ENCODE assay signal across 9 cellular contexts in genomic region chr1:206809504-206810084, GRCh38. TPM values are rescaled to one million over a fixed set of nuclear protein-coding genes. Genes with fewer than 3 reads are reported as not detected.
A peak's percentile ranks its signal among the peaks of the same experiment; 100 is the strongest.
DNase-seq lines count a peak whose midpoint lies in the region; ATAC-seq and TF ChIP-seq lines count a peak whose summit lies in the region.
"Had no signal": no experiment of that assay in that cellular context is flagged by ENCODE, and none has a peak within 500 bp of the region (broad histone marks: within the 10 kb centered on the region; RNA-seq: fewer than 3 reads in every experiment).

No MANE protein-coding gene starts in this region.

- DNase-seq in NCI-H1105 treated with DMSO at 0.1 percent for 48 hours (lab: John Stamatoyannopoulos, UW) (peak; percentile 40), NCI-H1105 (lab: John Stamatoyannopoulos, UW) (no peak), LHCN-M2 (ENCODE audit: low read depth) (peak; percentile 46), kidney epithelial cell (ENCODE audit: low read depth) (no peak), head of caudate nucleus (no peak), anterior cingulate cortex (lab: John Stamatoyannopoulos, UW) (no peak)
- DNase-seq in activated CD4-positive, alpha-beta T cell treated with anti-CD3 and anti-CD28 coated beads, Interleukin-2, amount 10 ng/mL, durations not matched to agents 24 days and 14 days = peak; percentile 80

- H3K36me3 Mint-ChIP-seq in activated CD4-positive, alpha-beta T cell treated with anti-CD3 and anti-CD28 coated beads, Interleukin-2, amount 10 ng/mL, durations not matched to agents 24 days and 14 days (ENCODE audit: low read depth) = peaks cover 18% of the 10 kb centered on the region

- peaks cover 2% of the 10 kb centered on the region for H3K27me3 ChIP-seq in kidney epithelial cell (ENCODE audit: control insufficient read depth, insufficient read depth, low read length)

- H3K36me3 ChIP-seq in kidney epithelial cell (ENCODE audit: control insufficient read depth, insufficient read depth, low read length) = no peaks in the 10 kb centered on the region

- H3K27me3 Mint-ChIP-seq in activated CD4-positive, alpha-beta T cell treated with anti-CD3 and anti-CD28 coated beads, Interleukin-2, amount 10 ng/mL, durations not matched to agents 24 days and 14 days = peaks cover 8% of the 10 kb centered on the region

- no peak overlapping the region for H3K4me3 ChIP-seq in kidney epithelial cell (ENCODE audit: low read depth, low read length)

- intact Hi-C loops in activated CD4-positive, alpha-beta T cell treated with anti-CD3 and anti-CD28 coated beads, Interleukin-2, amount 10 ng/mL, durations not matched to agents 24 days and 14 days (cut with micrococcal nuclease) = loop anchor here (1.0 to 5.0 kb wide), 3 partner anchors 103 to 175 kb away; partner anchors contain the start of gene DYRK3
- intact Hi-C loops in head of caudate nucleus (cut with DNase I) = no loop called here

- no peak overlapping the region for H3K4me3 Mint-ChIP-seq in activated CD4-positive, alpha-beta T cell treated with anti-CD3 and anti-CD28 coated beads, Interleukin-2, amount 10 ng/mL, durations not matched to agents 24 days and 14 days

- no peak overlapping the region for H3K27ac Mint-ChIP-seq in activated CD4-positive, alpha-beta T cell treated with anti-CD3 and anti-CD28 coated beads, Interleukin-2, amount 10 ng/mL, durations not matched to agents 24 days and 14 days

- peak; percentile 60 for TF ChIP-seq CTCF in kidney epithelial cell (IDR thresholded peaks at IDR 0.05; ENCODE audit: insufficient read depth, low read length, poor library complexity, severe bottlenecking)

- ATAC-seq in GM19023 (IDR thresholded peaks at IDR 0.05; ENCODE audit: unreplicated experiment) = no peak

- H3K9me3 Mint-ChIP-seq in activated CD4-positive, alpha-beta T cell treated with anti-CD3 and anti-CD28 coated beads, Interleukin-2, amount 10 ng/mL, durations not matched to agents 24 days and 14 days = peaks cover 15% of the 10 kb centered on the region

- H3K4me1 Mint-ChIP-seq in activated CD4-positive, alpha-beta T cell treated with anti-CD3 and anti-CD28 coated beads, Interleukin-2, amount 10 ng/mL, durations not matched to agents 24 days and 14 days = peaks cover 40% of the 10 kb centered on the region

RNA-seq across cellular contexts. Expression of gene IL10, which starts 37.3 kb away (rescaled TPM):
- total RNA-seq in LHCN-M2 (2014; rRNA removed) (not detected in 2 replicates), kidney epithelial cell (not detected in 2 replicates)
- not detected for polyA plus RNA-seq in LHCN-M2 (2012)
- total RNA-seq in activated CD4-positive, alpha-beta T cell treated with anti-CD3 and anti-CD28 coated beads, Interleukin-2, amount 10 ng/mL, durations not matched to agents 24 days and 14 days = 3.4 TPM in 2 replicates
- total RNA-seq: pulmonary artery endothelial cell had no signal

RNA-seq across cellular contexts. Expression of gene IL19, which starts 39.0 kb away (rescaled TPM):
- not detected in 2 replicates for total RNA-seq in LHCN-M2 (2014; rRNA removed)
- polyA plus RNA-seq in LHCN-M2 (2012) = 0.07 TPM
- total RNA-seq in activated CD4-positive, alpha-beta T cell treated with anti-CD3 and anti-CD28 coated beads, Interleukin-2, amount 10 ng/mL, durations not matched to agents 24 days and 14 days = not detected in 2 replicates
- total RNA-seq in kidney epithelial cell = not detected in 2 replicates
- total RNA-seq: pulmonary artery endothelial cell had no signal

RNA-seq across cellular contexts. Expression of gene IL20, which starts 55.8 kb away (rescaled TPM):
- not detected in 2 replicates for total RNA-seq in LHCN-M2 (2014; rRNA removed)
- not detected for polyA plus RNA-seq in LHCN-M2 (2012)
- not detected in 2 replicates for total RNA-seq in activated CD4-positive, alpha-beta T cell treated with anti-CD3 and anti-CD28 coated beads, Interleukin-2, amount 10 ng/mL, durations not matched to agents 24 days and 14 days
- not detected in 2 replicates for total RNA-seq in kidney epithelial cell
- total RNA-seq: pulmonary artery endothelial cell had no signal

Comparison
In these comparisons a context has a peak if more than half of its experiments do, and no peak if none do; other contexts are left out.
1. DNase-seq: peak in NCI-H1105 treated with DMSO at 0.1 percent for 48 hours (single experiment), LHCN-M2 (single experiment) and activated CD4-positive, alpha-beta T cell treated with anti-CD3 and anti-CD28 coated beads, Interleukin-2, amount 10 ng/mL, durations not matched to agents 24 days and 14 days (single experiment); none in NCI-H1105 (single experiment), kidney epithelial cell (single experiment), head of caudate nucleus (0 of 42) and anterior cingulate cortex (0 of 58).